Comparison of ENCODE assay signal across 33 cellular contexts in the genomic region with DNA sequence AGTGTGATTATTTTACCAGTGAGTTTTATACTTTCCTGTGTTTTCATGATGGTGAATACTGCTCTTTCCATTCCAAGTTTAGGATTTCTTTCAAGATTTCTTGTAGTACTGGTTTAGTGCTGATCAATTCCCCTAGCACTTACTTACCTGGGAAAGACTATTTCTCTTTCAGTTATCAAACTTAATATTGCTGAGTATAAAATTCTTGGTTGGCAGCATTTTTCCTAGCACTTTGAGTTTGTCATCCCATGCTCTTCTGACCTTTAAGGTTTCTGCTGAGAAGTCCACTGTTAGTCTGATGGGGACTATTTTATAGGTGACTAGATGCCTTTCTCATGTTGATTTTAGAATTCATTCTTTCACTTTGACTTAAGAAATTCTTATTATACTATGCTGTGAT.
DNase-seq lines count a peak whose midpoint lies in the region; TF ChIP-seq lines count a peak whose summit lies in the region.
"Had no signal": no experiment of that assay in that cellular context is flagged by ENCODE, and none has a peak within 500 bp of the region (broad histone marks: within the 10 kb centered on the region; RNA-seq: fewer than 3 reads in every experiment).

No MANE protein-coding gene starts in this region.

- H3K79me2 ChIP-seq in osteoblast (ENCODE audit: insufficient read depth, low read length) = no peaks in the 10 kb centered on the region

- H3K27ac Mint-ChIP-seq in mesothelial cell of epicardium = no peak overlapping the region
- H3K27ac Mint-ChIP-seq: B cell; CD14-positive monocyte; CD4-positive, alpha-beta memory T cell; CD4-positive, alpha-beta T cell; CD4-positive, CD25-positive, alpha-beta regulatory T cell; CD8-positive, alpha-beta memory T cell; CD8-positive, alpha-beta T cell had no signal

- H3K4me1 ChIP-seq in HEK293 (ENCODE audit: control insufficient read depth, insufficient read depth, low read length) = no peaks in the 10 kb centered on the region
- no peaks in the 10 kb centered on the region for H3K4me1 ChIP-seq in osteoblast (ENCODE audit: insufficient read depth, low read length)
- H3K4me1 ChIP-seq: A549; BE2C; BLaER1; BLaER1 treated with 17β-estradiol and CSF1 and Interleukin-3, amounts not matched to agents 10 nM and 100 nM; Caco-2 had no signal

- H3K4me3 ChIP-seq in HEK293 (ENCODE audit: low read depth, low read length) (no peak overlapping the region), osteoblast (ENCODE audit: insufficient read depth, low read length) (no peak overlapping the region)
- H3K4me3 ChIP-seq: A549; BLaER1; BLaER1 treated with 17β-estradiol and CSF1 and Interleukin-3, amounts not matched to agents 10 nM and 100 nM had no signal

- H3K27me3 ChIP-seq in osteoblast (ENCODE audit: insufficient read depth, low read length) = no peaks in the 10 kb centered on the region
- H3K27me3 ChIP-seq: BE2C; BLaER1; BLaER1 treated with 17β-estradiol and CSF1 and Interleukin-3, amounts not matched to agents 10 nM and 100 nM had no signal

- CTCF ChIA-PET in HEK293 (lab: Yijun Ruan, JAX) = no interaction called here

- peaks cover 13% of the 10 kb centered on the region for H3K36me3 Mint-ChIP-seq in mesothelial cell of epicardium
- H3K36me3 Mint-ChIP-seq: CD14-positive monocyte; CD4-positive, CD25-positive, alpha-beta regulatory T cell; CD8-positive, alpha-beta memory T cell; CD8-positive, alpha-beta T cell had no signal

- H3K4me2 ChIP-seq in osteoblast (ENCODE audit: insufficient read depth, low read length) = no peak overlapping the region
- H3K4me2 ChIP-seq: A549; BLaER1; BLaER1 treated with 17β-estradiol and CSF1 and Interleukin-3, amounts not matched to agents 10 nM and 100 nM had no signal

- H3K9me3 ChIP-seq in HEK293 (ENCODE audit: control insufficient read depth, insufficient read depth, low read depth, low read length) (no peaks in the 10 kb centered on the region), osteoblast (ENCODE audit: low read depth, low read length) (no peaks in the 10 kb centered on the region)
- H3K9me3 ChIP-seq: A549, BE2C, Caco-2 had no signal

- H3K36me3 ChIP-seq in HEK293 (ENCODE audit: control insufficient read depth in 2 of 2, insufficient read depth in 1 of 2, low read length in 2 of 2) (no peaks in the 10 kb centered on the region), osteoblast (ENCODE audit: insufficient read depth, low read length) (no peaks in the 10 kb centered on the region)
- H3K36me3 ChIP-seq: BE2C; BLaER1; BLaER1 treated with 17β-estradiol and CSF1 and Interleukin-3, amounts not matched to agents 10 nM and 100 nM had no signal

- peak; percentile 24 for DNase-seq in OCI-M1 (lab: John Stamatoyannopoulos, UW)
- peak; percentile 11 for DNase-seq in osteoblast (ENCODE audit: insufficient read length, low spot score, missing footprints)
- DNase-seq in activated CD4-positive, alpha-beta T cell treated with anti-CD3 and anti-CD28 coated beads for 1 hour = no peak
- no peak for DNase-seq in mesothelial cell of epicardium (ENCODE audit: low spot score in 2 of 2, unreplicated experiment in 2 of 2)
- no peak for DNase-seq in DMS53 treated with DMSO at 0.1 percent for 48 hours (lab: John Stamatoyannopoulos, UW; ENCODE audit: unreplicated experiment)
- DNase-seq: 8988T; ACHN; AML-193; BE2C; C1 segment of cervical spinal cord; Caco-2; Calu3; CD4-positive, alpha-beta memory T cell; CD4-positive, alpha-beta T cell; CD4-positive, CD25-positive, alpha-beta regulatory T cell; CD8-positive, alpha-beta memory T cell; CD8-positive, alpha-beta T cell; COR-L47; DMS 273 treated with DMSO at 0.1 percent for 48 hours; DMS153; DMS53; DMS79; DMS79 treated with DMSO at 0.1 percent for 48 hours; DND-41; EL had no signal

- POLR2A ChIA-PET in HEK293 (lab: Yijun Ruan, JAX) = no interaction called here

- H3K27me3 Mint-ChIP-seq in mesothelial cell of epicardium (ENCODE audit: low read depth) = no peaks in the 10 kb centered on the region
- H3K27me3 Mint-ChIP-seq: B cell; CD4-positive, alpha-beta T cell had no signal

- TF ChIP-seq CTCF in HEK293 (tag by site-specific recombination; IDR thresholded peaks at IDR 0.05) (no peak), osteoblast (IDR thresholded peaks at IDR 0.05; ENCODE audit: extremely low read depth, low read depth, low read length) (no peak), mesothelial cell of epicardium (IDR thresholded peaks at IDR 0.05; ENCODE audit: unreplicated experiment) (no peak)

- H3K4me1 Mint-ChIP-seq in mesothelial cell of epicardium = no peaks in the 10 kb centered on the region
- H3K4me1 Mint-ChIP-seq: B cell; CD14-positive monocyte; CD4-positive, alpha-beta memory T cell; CD4-positive, CD25-positive, alpha-beta regulatory T cell; CD8-positive, alpha-beta memory T cell had no signal

- H4K20me1 ChIP-seq in osteoblast (ENCODE audit: insufficient read depth, low read length) = no peaks in the 10 kb centered on the region
- H4K20me1 ChIP-seq: BLaER1; BLaER1 treated with 17β-estradiol and CSF1 and Interleukin-3, amounts not matched to agents 10 nM and 100 nM had no signal

- H3K27ac ChIP-seq in HEK293 (ENCODE audit: extremely low read depth, low read depth, low read length) (no peak overlapping the region), osteoblast (ENCODE audit: low read depth, low read length) (no peak overlapping the region)
- H3K27ac ChIP-seq: 22Rv1; A549; BLaER1; BLaER1 treated with 17β-estradiol and CSF1 and Interleukin-3, amounts not matched to agents 10 nM and 100 nM; C4-2B had no signal

- H3K4me3 Mint-ChIP-seq in mesothelial cell of epicardium = no peak overlapping the region
- H3K4me3 Mint-ChIP-seq: B cell; CD14-positive monocyte; CD4-positive, alpha-beta memory T cell; CD4-positive, alpha-beta T cell; CD4-positive, CD25-positive, alpha-beta regulatory T cell; CD8-positive, alpha-beta memory T cell; CD8-positive, alpha-beta T cell had no signal

- H2AFZ ChIP-seq in osteoblast (ENCODE audit: low read length) = no peak overlapping the region

- H3K9me3 Mint-ChIP-seq in mesothelial cell of epicardium = peaks cover 45% of the 10 kb centered on the region

TF ChIP-seq in HEK293, 187 proteins besides CTCF, POLR2A, EP300 and RAD21:
- peak; percentile 84 for TF ChIP-seq TRIM28 (IDR thresholded peaks at IDR 0.05; ENCODE audit: borderline replicate concordance, low read length)
- no peak for TF ChIP-seq OVOL3 (tag by site-specific recombination; IDR thresholded peaks at IDR 0.05)
- TF ChIP-seq SETDB1 (IDR thresholded peaks at IDR 0.05; ENCODE audit: insufficient read length, low read length) = peak; percentile 98

Comparison
In these comparisons a context has a peak if more than half of its experiments do, and no peak if none do; other contexts are left out.
1. DNase-seq: peak in OCI-M1 (single experiment) and osteoblast (single experiment); none in activated CD4-positive, alpha-beta T cell treated with anti-CD3 and anti-CD28 coated beads for 1 hour (single experiment), mesothelial cell of epicardium (0 of 2) and DMS53 treated with DMSO at 0.1 percent for 48 hours (single experiment).